1 cellular context compared by ENCODE assay signal in genomic region chr3:14861031-14861430, GRCh38.
TF ChIP-seq lines count a peak whose summit lies in the region.

No MANE protein-coding gene starts in this region.

TF ChIP-seq in endothelial cell of umbilical vein, 7 proteins besides CTCF, POLR2A, EP300 and RAD21:
- TF ChIP-seq FOS (IDR thresholded peaks at IDR 0.05; ENCODE audit: borderline replicate concordance, insufficient read depth, low read length) = no peak
- TF ChIP-seq GATA2 (IDR thresholded peaks at IDR 0.05; ENCODE audit: insufficient read depth, insufficient read length, low read depth, low read length) = no peak
- TF ChIP-seq EZH2 (IDR thresholded peaks at IDR 0.05; ENCODE audit: borderline replicate concordance, low read depth, low read length, severe bottlenecking) = no peak
- TF ChIP-seq MAX (IDR thresholded peaks at IDR 0.05; ENCODE audit: insufficient read depth, insufficient read length) = no peak
- no peak for TF ChIP-seq JUN (IDR thresholded peaks at IDR 0.05; ENCODE audit: borderline replicate concordance, insufficient read depth, insufficient read length, low read depth)
- no peak for TF ChIP-seq MYC (IDR thresholded peaks at IDR 0.05; ENCODE audit: low read depth, low read length)
- no peak for TF ChIP-seq POLR2AphosphoS5 (IDR thresholded peaks at IDR 0.05; ENCODE audit: insufficient read depth, low read depth, low read length)
